1 cellular context compared by ENCODE assay signal in genomic region chr14:61517861-61518802, GRCh38.
TF ChIP-seq lines count a peak whose summit lies in the region.

No MANE protein-coding gene starts in this region.

TF ChIP-seq in HepG2, 621 proteins besides CTCF, POLR2A, EP300 and RAD21 (continued from another document and continues in another):
- TF ChIP-seq AHDC1 (CRISPR knock-in tag; IDR thresholded peaks at IDR 0.05; ENCODE audit: borderline replicate concordance) (no peak), ZBTB26 (CRISPR knock-in tag; IDR thresholded peaks at IDR 0.05; ENCODE audit: borderline replicate concordance) (0 out of 2 replicates have a peak, but pooled peaks have one; percentile 47), MAFF (IDR thresholded peaks at IDR 0.05; ENCODE audit: low read depth, low read length) (no peak), KDM1A (CRISPR knock-in tag; IDR thresholded peaks at IDR 0.05) (0 out of 2 replicates have a peak, but pooled peaks have one; percentile 17), RBFOX2 (IDR thresholded peaks at IDR 0.05; ENCODE audit: low read depth, low read length) (no peak), HNRNPH1 (optimal IDR thresholded peaks at IDR 0.05; ENCODE audit: low read depth, low read length) (no peak), SOX5 (CRISPR knock-in tag; IDR thresholded peaks at IDR 0.05; ENCODE audit: borderline replicate concordance) (peak; percentile 11; the same call in 1 of the 2 replicates), SOX6 (IDR thresholded peaks at IDR 0.05) (no peak), SOX6 (CRISPR knock-in tag; IDR thresholded peaks at IDR 0.05) (peak; percentile 34; the same call in 1 of the 2 replicates), TFE3 (CRISPR knock-in tag; IDR thresholded peaks at IDR 0.05) (no peak), HNF4A (CRISPR knock-in tag; IDR thresholded peaks at IDR 0.05) (peak; percentile 96), ARID3A (IDR thresholded peaks at IDR 0.05; ENCODE audit: low read depth, low read length) (0 out of 2 replicates have a peak, but pooled peaks have one; percentile 28), RELA (CRISPR knock-in tag; IDR thresholded peaks at IDR 0.05) (no peak), ZSCAN9 (CRISPR knock-in tag; IDR thresholded peaks at IDR 0.05; ENCODE audit: borderline replicate concordance) (0 out of 2 replicates have a peak, but pooled peaks have one; percentile 41), KAT8 (CRISPR knock-in tag; IDR thresholded peaks at IDR 0.05) (peak; percentile 58; the same call in 1 of the 2 replicates), KAT7 (CRISPR knock-in tag; IDR thresholded peaks at IDR 0.05; ENCODE audit: borderline replicate concordance) (peak; percentile 68; the same call in 1 of the 2 replicates), ZNF350 (CRISPR knock-in tag; IDR thresholded peaks at IDR 0.05; ENCODE audit: borderline replicate concordance, low read depth) (peak; percentile 51; the same call in 1 of the 2 replicates), RFX3 (CRISPR knock-in tag; IDR thresholded peaks at IDR 0.05) (no peak), SALL1 (CRISPR knock-in tag; IDR thresholded peaks at IDR 0.05) (peak; percentile 55; the same call in 1 of the 2 replicates), SATB2 (CRISPR knock-in tag; IDR thresholded peaks at IDR 0.05) (no peak), ZNF574 (CRISPR knock-in tag; IDR thresholded peaks at IDR 0.05) (peak; percentile 27; the same call in 1 of the 2 replicates), ZC3H4 (CRISPR knock-in tag; IDR thresholded peaks at IDR 0.05; ENCODE audit: borderline replicate concordance) (no peak), ZNF484 (CRISPR knock-in tag; IDR thresholded peaks at IDR 0.05; ENCODE audit: borderline replicate concordance, low read depth) (no peak), ELF1 (CRISPR knock-in tag; IDR thresholded peaks at IDR 0.05) (peak; percentile 52; the same call in 1 of the 2 replicates), ASH2L (IDR thresholded peaks at IDR 0.05; ENCODE audit: insufficient read length, low read depth, low read length) (no peak), ZBTB4 (CRISPR knock-in tag; IDR thresholded peaks at IDR 0.05; ENCODE audit: borderline replicate concordance) (peak; percentile 62; the same call in 1 of the 2 replicates), ZNF296 (CRISPR knock-in tag; conservative IDR thresholded peaks at IDR 0.05) (no peak), ZNF121 (CRISPR knock-in tag; IDR thresholded peaks at IDR 0.05) (peak; percentile 48; the same call in 1 of the 2 replicates), REXO4 (CRISPR knock-in tag; IDR thresholded peaks at IDR 0.05; ENCODE audit: borderline replicate concordance) (no peak), MEIS1 (CRISPR knock-in tag; IDR thresholded peaks at IDR 0.05; ENCODE audit: borderline replicate concordance) (no peak), ZNF124 (CRISPR knock-in tag; IDR thresholded peaks at IDR 0.05) (0 out of 2 replicates have a peak, but pooled peaks have one; percentile 11), FOXA1 (IDR thresholded peaks at IDR 0.05) (no peak), FOXA1 (CRISPR knock-in tag; IDR thresholded peaks at IDR 0.05) (peak; percentile 44; the same call in 1 of the 2 replicates), HOMEZ (CRISPR knock-in tag; IDR thresholded peaks at IDR 0.05; ENCODE audit: low read depth) (0 out of 2 replicates have a peak, but pooled peaks have one; percentile 32), NFRKB (IDR thresholded peaks at IDR 0.05) (no peak), KLF16 (CRISPR knock-in tag; IDR thresholded peaks at IDR 0.05) (0 out of 4 replicates have a peak, but pooled peaks of 1 of the 2 experiments have one; percentile 53), POGK (CRISPR knock-in tag; conservative IDR thresholded peaks at IDR 0.05) (0 out of 2 replicates have a peak, but pooled peaks have one; percentile 39), FOSL2 (CRISPR knock-in tag; IDR thresholded peaks at IDR 0.05) (peak; percentile 33; the same call in 1 of the 2 replicates), MTA1 (CRISPR knock-in tag; IDR thresholded peaks at IDR 0.05; ENCODE audit: borderline replicate concordance) (0 out of 2 replicates have a peak, but pooled peaks have one; percentile 42), MED1 (CRISPR knock-in tag; IDR thresholded peaks at IDR 0.05) (peak; percentile 71), PHF20 (CRISPR knock-in tag; IDR thresholded peaks at IDR 0.05) (no peak), MEIS2 (CRISPR knock-in tag; IDR thresholded peaks at IDR 0.05) (0 out of 2 replicates have a peak, but pooled peaks have one; percentile 21), SETDB1 (CRISPR knock-in tag; IDR thresholded peaks at IDR 0.05; ENCODE audit: borderline replicate concordance) (no peak)
